24 cellular contexts compared by ENCODE assay signal in genomic region chr7:28135296-28135695, GRCh38. TPM values are rescaled to one million over a fixed set of nuclear protein-coding genes. Genes with fewer than 3 reads are reported as not detected.
A peak's percentile ranks its signal among the peaks of the same experiment; 100 is the strongest.
DNase-seq lines count a peak whose midpoint lies in the region; TF ChIP-seq lines count a peak whose summit lies in the region.
"Had no signal": no experiment of that assay in that cellular context is flagged by ENCODE, and none has a peak within 500 bp of the region (broad histone marks: within the 10 kb centered on the region; RNA-seq: fewer than 3 reads in every experiment).

No MANE protein-coding gene starts in this region.

- H3F3A ChIP-seq in smooth muscle cell (ENCODE audit: low read depth), result peaks cover 23% of the 10 kb centered on the region
- no peaks in the 10 kb centered on the region for H3F3A ChIP-seq in GM23248 (ENCODE audit: insufficient read depth)

- intact Hi-C loops in dorsolateral prefrontal cortex (cut with DNase I), result no loop called here

- no peaks in the 10 kb centered on the region for H3K9me3 ChIP-seq in smooth muscle cell (replicated peaks; ENCODE audit: low read depth)
- H3K9me3 ChIP-seq in GM23248 (ENCODE audit: low read depth), result no peaks in the 10 kb centered on the region
- H3K9me3 ChIP-seq: left lung had no signal

- H3K27me3 ChIP-seq in smooth muscle cell (ENCODE audit: low read depth) (no peaks in the 10 kb centered on the region), dorsolateral prefrontal cortex (no peaks in the 10 kb centered on the region), GM23248 (replicated peaks; ENCODE audit: insufficient read depth) (no peaks in the 10 kb centered on the region)
- H3K27me3 ChIP-seq: left lung had no signal

- peaks cover 8% of the 10 kb centered on the region for H3K4me1 ChIP-seq in smooth muscle cell (ENCODE audit: low read depth)
- peaks cover 11% of the 10 kb centered on the region for H3K4me1 ChIP-seq in GM23248 (ENCODE audit: insufficient read depth)
- H3K4me1 ChIP-seq: left lung had no signal

- H3K79me2 ChIP-seq in smooth muscle cell (ENCODE audit: low read depth) (peaks cover 21% of the 10 kb centered on the region), GM23248 (ENCODE audit: insufficient read depth) (peaks cover 57% of the 10 kb centered on the region)

- 57% methylated on average over 4 of the region's 4 CpGs for WGBS in smooth muscle cell (ENCODE audit: low lambda C conversion rate)
- WGBS in GM23248 (ENCODE audit: low coverage in 1 of 2, low lambda C conversion rate in 2 of 2, missing lambda C conversion rate in 2 of 2), 2 experiments, result 41 to 43% methylated on average over 4 of the region's 4 CpGs

- TF ChIP-seq CTCF in VCaP (conservative IDR thresholded peaks at IDR 0.05) (no peak), fibroblast of mammary gland (conservative IDR thresholded peaks at IDR 0.05; ENCODE audit: control insufficient read depth, insufficient read depth, low read depth, low read length) (no peak), smooth muscle cell (IDR thresholded peaks at IDR 0.05; ENCODE audit: borderline replicate concordance, insufficient read depth, poor library complexity, severe bottlenecking) (no peak), dorsolateral prefrontal cortex (IDR thresholded peaks at IDR 0.05 in 54 of 56, conservative IDR thresholded peaks at IDR 0.05 in 2 of 56; ENCODE audit: low read depth in 1 of 56, partially characterized antibody in 56 of 56) (no peak)

- no peak overlapping the region for H3K9ac ChIP-seq in smooth muscle cell (ENCODE audit: low read depth)
- H3K9ac ChIP-seq in GM23248, result no peak overlapping the region

- DNase-seq in DMS 273 (lab: John Stamatoyannopoulos, UW; ENCODE audit: unreplicated experiment) (peak; percentile 32), fibroblast of mammary gland (ENCODE audit: low read depth) (peak; percentile 19), smooth muscle cell (lab: John Stamatoyannopoulos, UW; ENCODE audit: unreplicated experiment) (no peak), dorsolateral prefrontal cortex (no peak), GM23248 (no peak), Kasumi-1 (lab: John Stamatoyannopoulos, UW) (no peak)
- DNase-seq: ACHN; activated CD4-positive, alpha-beta T cell treated with anti-CD3 and anti-CD28 coated beads, Interleukin-2, amount 50 U/mL, for 48 hours; activated gamma-delta T cell treated with Interleukin-2 at 50 U/mL for 16 hours; activated T-cell treated with anti-CD3 and anti-CD28 coated beads, Interleukin-2, amount 50 U/mL, for 48 hours; CD8-positive, alpha-beta memory T cell; glutamatergic neuron; H9; islet precursor cell; KBM-7; left lung; NCI-H1105; NCI-H1930; NCI-H2171 treated with DMSO at 0.1 percent for 48 hours; NCI-H510A; stimulated activated naive B cell treated with anti-CD40 and anti-IgM and Interleukin-4, amounts not matched to agents 10 μg/mL and 1 μg/mL and 100 μg/mL, for 72 hours; T-helper 1 cell had no signal

- H4K20me1 ChIP-seq in smooth muscle cell (ENCODE audit: low read depth), result peaks cover 46% of the 10 kb centered on the region
- 0 out of 2 replicates have a peak, but pooled peaks cover 4% of the 10 kb centered on the region for H4K20me1 ChIP-seq in GM23248 (ENCODE audit: insufficient read depth)

- H3K4me3 ChIP-seq in fibroblast of mammary gland (ENCODE audit: control insufficient read depth, low read depth, low read length), result no peak overlapping the region
- no peak overlapping the region for H3K4me3 ChIP-seq in smooth muscle cell
- no peak overlapping the region for H3K4me3 ChIP-seq in dorsolateral prefrontal cortex
- H3K4me3 ChIP-seq in GM23248, result no peak overlapping the region
- H3K4me3 ChIP-seq: GM12878, left lung had no signal

- H3K36me3 ChIP-seq in smooth muscle cell (ENCODE audit: low read depth), result no peaks in the 10 kb centered on the region
- H3K36me3 ChIP-seq in GM23248 (ENCODE audit: low read depth), result no peaks in the 10 kb centered on the region
- H3K36me3 ChIP-seq: left lung had no signal

- H3K27ac ChIP-seq in VCaP (peak overlapping the region; percentile 61), smooth muscle cell (ENCODE audit: low read depth) (no peak overlapping the region), dorsolateral prefrontal cortex (no peak overlapping the region), GM23248 (no peak overlapping the region)
- H3K27ac ChIP-seq: left lung had no signal

- in situ Hi-C loops in GM23248 (cut with MboI), result no loop called here

- H3K4me2 ChIP-seq in smooth muscle cell (peak overlapping the region; percentile 41), GM23248 (ENCODE audit: unreplicated experiment) (no peak overlapping the region)

- no peaks in the 10 kb centered on the region for H3K9me2 ChIP-seq in GM23248 (ENCODE audit: insufficient read depth)

- H2AFZ ChIP-seq in smooth muscle cell (ENCODE audit: low read depth) (no peak overlapping the region), GM23248 (no peak overlapping the region)

RNA-seq across cellular contexts. Expression of gene JAZF1, which starts 45.3 kb away (rescaled TPM):
- total RNA-seq in smooth muscle cell (14.2 and 18.0 TPM in 2 replicates), dorsolateral prefrontal cortex (10 to 100 TPM; 32.3 to 79.7 (median 52.0) TPM)
- polyA plus RNA-seq in smooth muscle cell (14.4 and 17.4 TPM in 2 replicates), GM23248 (2016; fragmentation: Nextera tagmentation; extraction: Ambion mirVana) (19.6 and 19.8 TPM in 2 replicates)
- 11.8 and 13.8 TPM in 2 replicates for total RNA-seq in GM23248 (2014; rRNA removed; shearing (Covaris generic))

Comparison
In these comparisons a context has a peak if more than half of its experiments do, and no peak if none do; other contexts are left out.
1. DNase-seq: peak in DMS 273 (single experiment) and fibroblast of mammary gland (single experiment); none in smooth muscle cell (single experiment), dorsolateral prefrontal cortex (0 of 10), GM23248 (single experiment) and Kasumi-1 (0 of 2).